1 cellular context compared by ENCODE assay signal in genomic region chr2:97673915-97674283, GRCh38.
TF ChIP-seq lines count a peak whose summit lies in the region.

No MANE protein-coding gene starts in this region.

TF ChIP-seq in GM12878, 131 proteins besides CTCF, POLR2A, EP300 and RAD21 (continued from another document):
- no peak for TF ChIP-seq E2F4 (IDR thresholded peaks at IDR 0.05; ENCODE audit: low read depth, low read length)
- TF ChIP-seq RELA (IDR thresholded peaks at IDR 0.05; ENCODE audit: borderline replicate concordance, partially characterized antibody), result peak; percentile 73
- TF ChIP-seq NFYA (IDR thresholded peaks at IDR 0.05; ENCODE audit: borderline replicate concordance, low read depth, low read length), result no peak
- peak; percentile 71 to 81; a peak in 3 of 4 replicates for TF ChIP-seq IKZF2 (IDR thresholded peaks at IDR 0.05)
- peak; percentile 69; the same call in 1 of the 2 replicates for TF ChIP-seq EED (IDR thresholded peaks at IDR 0.05; ENCODE audit: low read depth)
- TF ChIP-seq ZNF622 (IDR thresholded peaks at IDR 0.05), result no peak
- peak; percentile 59 for TF ChIP-seq BCL3 (IDR thresholded peaks at IDR 0.05; ENCODE audit: borderline replicate concordance, insufficient read depth, low read depth, low read length, poor library complexity, severe bottlenecking)
- 0 out of 2 replicates have a peak, but pooled peaks have one; percentile 46 for TF ChIP-seq BCL11A (IDR thresholded peaks at IDR 0.05; ENCODE audit: low read depth, low read length)
- no peak for TF ChIP-seq MYB (IDR thresholded peaks at IDR 0.05; ENCODE audit: borderline replicate concordance, low read depth, low read length)
- no peak for TF ChIP-seq CBX3 (IDR thresholded peaks at IDR 0.05; ENCODE audit: borderline replicate concordance, low read depth)
- TF ChIP-seq E2F8 (IDR thresholded peaks at IDR 0.05; ENCODE audit: low read depth, partially characterized antibody), result no peak
